10 cellular contexts compared by ENCODE assay signal in the genomic region with DNA sequence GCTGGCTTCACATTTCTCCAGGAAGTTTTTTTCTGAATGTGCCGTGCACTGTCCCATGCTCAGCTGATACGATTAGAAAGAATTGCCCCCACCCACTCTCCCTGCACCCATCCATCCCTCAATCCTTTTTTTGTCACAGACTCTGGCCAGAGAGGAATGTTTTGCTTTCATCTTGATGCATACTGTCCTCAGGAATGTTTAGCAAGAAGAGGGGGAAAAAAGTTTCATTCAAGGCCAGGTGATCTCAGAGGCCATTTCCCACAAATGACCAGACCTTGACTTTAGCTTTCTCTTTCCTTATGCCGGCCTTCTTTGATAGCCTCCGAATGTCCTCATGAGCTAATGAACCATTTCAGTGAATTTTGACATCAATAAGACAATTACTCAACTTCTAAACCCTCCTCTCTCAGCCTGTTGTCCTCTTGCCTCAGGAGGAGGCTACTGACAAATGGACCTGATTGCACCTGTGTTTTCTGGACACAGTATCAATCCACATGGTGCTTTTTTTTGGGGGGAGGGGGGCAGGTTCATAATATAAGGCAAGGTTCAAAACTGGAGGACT.
DNase-seq lines count a peak whose midpoint lies in the region; ATAC-seq, FAIRE-seq and TF ChIP-seq lines count a peak whose summit lies in the region.
"Had no signal": no experiment of that assay in that cellular context is flagged by ENCODE, and none has a peak within 500 bp of the region (broad histone marks: within the 10 kb centered on the region; RNA-seq: fewer than 3 reads in every experiment).

No MANE protein-coding gene starts in this region.

- H3K4me3 Mint-ChIP-seq in osteocyte (ENCODE audit: unreplicated experiment) = peak overlapping the region; percentile 6

- no peak overlapping the region for H3K4me3 ChIP-seq in epithelial cell of esophagus (ENCODE audit: low read length)

- peak; percentile 84 for DNase-seq in EL
- peak; percentile 96 for DNase-seq in RCC 7860 (ENCODE audit: low spot score)
- peak; percentile 71 for DNase-seq in epithelial cell of esophagus (ENCODE audit: low read depth)
- no peak for DNase-seq in osteocyte (ENCODE audit: extremely low spot score, unreplicated experiment)
- no peak for DNase-seq in NCI-H2196 (lab: John Stamatoyannopoulos, UW; ENCODE audit: unreplicated experiment)
- no peak for DNase-seq in NCI-H2029 treated with DMSO at 0.1 percent for 48 hours (lab: John Stamatoyannopoulos, UW)
- DNase-seq: activated T-cell treated with anti-CD3 and anti-CD28 coated beads, Interleukin-2, amount 50 U/mL, for 48 hours; right cardiac atrium had no signal

- H3K27ac Mint-ChIP-seq in osteocyte (ENCODE audit: unreplicated experiment) = peak overlapping the region; percentile 82

- no peaks in the 10 kb centered on the region for H3K27me3 Mint-ChIP-seq in osteocyte (ENCODE audit: unreplicated experiment)

- no peak for ATAC-seq in HG03045 (IDR thresholded peaks at IDR 0.05; ENCODE audit: unreplicated experiment)
- ATAC-seq in GM21786 (IDR thresholded peaks at IDR 0.05; ENCODE audit: unreplicated experiment) = no peak
- ATAC-seq: right cardiac atrium had no signal

- FAIRE-seq in RCC 7860 (lab: Jason Lieb, UNC) = peak; percentile 93

- no peaks in the 10 kb centered on the region for H3K36me3 Mint-ChIP-seq in osteocyte (ENCODE audit: unreplicated experiment)

- no peak for TF ChIP-seq CTCF in epithelial cell of esophagus (IDR thresholded peaks at IDR 0.05; ENCODE audit: insufficient read depth, low read depth, low read length, missing control alignments)
- no peak for TF ChIP-seq CTCF in osteocyte (IDR thresholded peaks at IDR 0.05)

- peaks cover 80% of the 10 kb centered on the region for H3K4me1 Mint-ChIP-seq in osteocyte (ENCODE audit: unreplicated experiment)

- no peaks in the 10 kb centered on the region for H3K9me3 Mint-ChIP-seq in osteocyte (ENCODE audit: unreplicated experiment)

Comparison
In these comparisons a context has a peak if more than half of its experiments do, and no peak if none do; other contexts are left out.
1. DNase-seq: peak in EL (single experiment), RCC 7860 (single experiment) and epithelial cell of esophagus (single experiment); none in osteocyte (single experiment), NCI-H2196 (single experiment) and NCI-H2029 treated with DMSO at 0.1 percent for 48 hours (single experiment).